9 cellular contexts compared by ENCODE assay signal in the genomic region with DNA sequence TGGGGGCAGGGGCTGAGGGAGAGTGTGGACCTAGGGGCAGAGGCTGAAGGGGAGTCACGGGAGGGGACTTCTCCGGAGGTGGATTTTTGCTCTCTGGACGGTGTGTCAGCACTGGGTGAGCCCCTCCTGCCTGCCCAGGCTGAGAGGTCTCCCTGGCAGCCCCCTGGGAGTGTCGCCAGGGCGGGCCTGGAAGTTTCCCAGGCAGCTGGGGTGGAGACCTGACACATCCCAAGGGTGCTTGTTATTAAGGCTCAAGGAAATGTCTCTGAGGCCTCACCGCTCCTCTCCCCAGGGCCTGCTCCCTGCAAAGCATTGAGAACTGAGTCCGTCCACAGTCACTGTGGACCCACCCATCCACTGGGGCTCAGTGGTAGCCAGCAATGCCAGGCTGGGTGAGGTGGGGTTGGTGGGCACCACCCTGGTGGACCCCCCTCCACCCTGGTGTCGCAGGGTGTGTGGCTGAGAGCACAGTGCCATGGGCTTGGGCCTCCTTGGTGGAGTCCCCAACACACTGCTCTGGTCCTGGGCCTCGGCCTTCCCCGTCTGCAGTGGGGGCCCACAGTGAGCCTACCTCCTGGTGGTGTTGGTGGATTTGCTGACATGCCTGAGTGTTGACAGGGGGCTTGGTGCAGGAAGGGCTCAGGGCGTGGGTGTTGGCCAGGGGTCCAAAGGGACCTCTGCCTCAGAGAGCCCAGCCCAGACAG. TPM values are rescaled to one million over a fixed set of nuclear protein-coding genes. Genes with fewer than 3 reads are reported as not detected.
A peak's percentile ranks its signal among the peaks of the same experiment; 100 is the strongest.
DNase-seq lines count a peak whose midpoint lies in the region; ATAC-seq and TF ChIP-seq lines count a peak whose summit lies in the region.
"Had no signal": no experiment of that assay in that cellular context is flagged by ENCODE, and none has a peak within 500 bp of the region (broad histone marks: within the 10 kb centered on the region; RNA-seq: fewer than 3 reads in every experiment).

No MANE protein-coding gene starts in this region.

- H3K79me2 ChIP-seq in DND-41 (ENCODE audit: insufficient read depth, low read length) = peaks cover 71% of the 10 kb centered on the region

- TF ChIP-seq CTCF in DND-41 (IDR thresholded peaks at IDR 0.05; ENCODE audit: borderline replicate concordance, extremely low read depth, low read length, poor library complexity, severe bottlenecking) (no peak), glutamatergic neuron (IDR thresholded peaks at IDR 0.05; ENCODE audit: partially characterized antibody, unreplicated experiment) (no peak), retinal pigment epithelial cell (conservative IDR thresholded peaks at IDR 0.05; ENCODE audit: low read depth, low read length) (no peak)

- ATAC-seq in DND-41 (ENCODE audit: insufficient read depth, low read depth) = no peak
- no peak for ATAC-seq in activated T-helper 17 cell treated with anti-CD3 and anti-CD28 coated beads, Interleukin-2, amount 50 U/mL, for 72 hours (replicated peaks)
- no peak for ATAC-seq in GM21737 (IDR thresholded peaks at IDR 0.05; ENCODE audit: unreplicated experiment)
- no peak for ATAC-seq in GM18519 (IDR thresholded peaks at IDR 0.05; ENCODE audit: low FRiP score, unreplicated experiment)

- H4K20me1 ChIP-seq in DND-41 (ENCODE audit: insufficient read depth, low read length) = peaks cover 85% of the 10 kb centered on the region

- H3K9ac ChIP-seq in DND-41 (ENCODE audit: low read depth, low read length) = 0 out of 2 replicates have a peak overlapping the region, but pooled peaks have one; percentile 15

- H3K4me2 ChIP-seq in DND-41 (ENCODE audit: insufficient read depth, low read length) = peak overlapping the region; percentile 98

- no peaks in the 10 kb centered on the region for H3K9me3 Mint-ChIP-seq in activated T-helper 17 cell treated with anti-CD3 and anti-CD28 coated beads, Interleukin-2, amount 50 U/mL, for 72 hours
- H3K9me3 Mint-ChIP-seq in glutamatergic neuron (ENCODE audit: unreplicated experiment) = peaks cover 12% of the 10 kb centered on the region

- no peaks in the 10 kb centered on the region for H3K27me3 ChIP-seq in DND-41 (ENCODE audit: insufficient read depth, low read length, poor library complexity)

- H3K4me1 Mint-ChIP-seq in activated T-helper 17 cell treated with anti-CD3 and anti-CD28 coated beads, Interleukin-2, amount 50 U/mL, for 72 hours = no peaks in the 10 kb centered on the region
- H3K4me1 Mint-ChIP-seq in glutamatergic neuron (ENCODE audit: low read depth, unreplicated experiment) = peaks cover 8% of the 10 kb centered on the region

- H3K4me3 ChIP-seq in DND-41 (ENCODE audit: low read depth in 1 of 2, low read length in 2 of 2) (peak overlapping the region in 1 of 2 experiments; percentile 43; a peak in 2 of 4 replicates), retinal pigment epithelial cell (ENCODE audit: low read length) (peak overlapping the region; percentile 9)

- H3K4me3 Mint-ChIP-seq in activated T-helper 17 cell treated with anti-CD3 and anti-CD28 coated beads, Interleukin-2, amount 50 U/mL, for 72 hours = peak overlapping the region; percentile 27
- peak overlapping the region; percentile 71 for H3K4me3 Mint-ChIP-seq in glutamatergic neuron (ENCODE audit: unreplicated experiment)

- H2AFZ ChIP-seq in DND-41 (ENCODE audit: low read depth, low read length) = no peak overlapping the region

- H3K27ac Mint-ChIP-seq in activated T-helper 17 cell treated with anti-CD3 and anti-CD28 coated beads, Interleukin-2, amount 50 U/mL, for 72 hours = peak overlapping the region; percentile 38
- peak overlapping the region; percentile 76 for H3K27ac Mint-ChIP-seq in glutamatergic neuron (ENCODE audit: unreplicated experiment)

- peaks cover 42% of the 10 kb centered on the region for H3K36me3 ChIP-seq in DND-41 (ENCODE audit: insufficient read depth, low read length)

- H3K36me3 Mint-ChIP-seq in activated T-helper 17 cell treated with anti-CD3 and anti-CD28 coated beads, Interleukin-2, amount 50 U/mL, for 72 hours (ENCODE audit: low read depth) = peaks cover 10% of the 10 kb centered on the region
- no peaks in the 10 kb centered on the region for H3K36me3 Mint-ChIP-seq in glutamatergic neuron (ENCODE audit: unreplicated experiment)

- H3K27me3 Mint-ChIP-seq in activated T-helper 17 cell treated with anti-CD3 and anti-CD28 coated beads, Interleukin-2, amount 50 U/mL, for 72 hours = no peaks in the 10 kb centered on the region
- peaks cover 16% of the 10 kb centered on the region for H3K27me3 Mint-ChIP-seq in glutamatergic neuron (ENCODE audit: unreplicated experiment)

- no peaks in the 10 kb centered on the region for H3K9me3 ChIP-seq in DND-41 (ENCODE audit: insufficient read depth, low read length, severe bottlenecking)

- H3K27ac ChIP-seq in DND-41 (ENCODE audit: low read length) = no peak overlapping the region; the same call in 1 of the 2 replicates

- H3K4me1 ChIP-seq in DND-41 (ENCODE audit: insufficient read depth, low read length) = peaks cover 59% of the 10 kb centered on the region

- DNase-seq in DND-41 (no peak), glutamatergic neuron (peak; percentile 28), retinal pigment epithelial cell (ENCODE audit: low read depth) (no peak), DMS79 treated with DMSO at 0.1 percent for 48 hours (lab: John Stamatoyannopoulos, UW) (no peak), hypothalamus (lab: John Stamatoyannopoulos, UW) (no peak)
- DNase-seq: NCI-H774 had no signal

RNA-seq across cellular contexts. Expression of a gene that starts 2.5 kb away (rescaled TPM):
- 100 to 1,000 TPM; 147 to 170 TPM for total RNA-seq in activated T-helper 17 cell treated with anti-CD3 and anti-CD28 coated beads, Interleukin-2, amount 50 U/mL, for 72 hours
- 347 TPM for total RNA-seq in glutamatergic neuron (ENCODE audit: unreplicated experiment)

RNA-seq across cellular contexts. Expression of a gene that starts 20.9 kb away (rescaled TPM):
- total RNA-seq in activated T-helper 17 cell treated with anti-CD3 and anti-CD28 coated beads, Interleukin-2, amount 50 U/mL, for 72 hours = 10 to 100 TPM; 19.7 to 58.7 TPM
- total RNA-seq in glutamatergic neuron (ENCODE audit: unreplicated experiment) = 49.7 TPM
